In the genomic region with DNA sequence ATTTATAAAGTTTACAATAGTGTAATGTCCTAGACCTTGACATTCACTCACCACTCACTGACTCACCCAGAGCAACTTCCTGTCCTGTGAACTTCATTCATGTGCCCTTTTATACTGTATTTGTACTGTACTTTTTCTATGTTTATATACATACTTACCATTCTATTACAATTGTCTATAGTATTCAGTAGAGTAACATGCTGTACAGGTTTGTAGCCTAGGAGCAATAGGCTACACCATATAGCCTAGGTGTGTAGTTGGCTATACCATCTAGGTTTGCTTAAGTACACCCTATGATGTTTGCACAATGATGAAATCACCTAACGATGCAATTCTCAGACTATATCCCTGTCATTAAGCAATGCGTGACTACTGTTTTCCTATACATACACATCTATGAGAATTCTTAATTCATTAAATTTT, we compare ENCODE assay signal across 1 cellular context.
TF ChIP-seq lines count a peak whose summit lies in the region.

No MANE protein-coding gene starts in this region.

TF ChIP-seq in HepG2, 621 proteins besides CTCF, POLR2A, EP300 and RAD21 (continued from another document and continues in another):
- TF ChIP-seq, protein P1, sequence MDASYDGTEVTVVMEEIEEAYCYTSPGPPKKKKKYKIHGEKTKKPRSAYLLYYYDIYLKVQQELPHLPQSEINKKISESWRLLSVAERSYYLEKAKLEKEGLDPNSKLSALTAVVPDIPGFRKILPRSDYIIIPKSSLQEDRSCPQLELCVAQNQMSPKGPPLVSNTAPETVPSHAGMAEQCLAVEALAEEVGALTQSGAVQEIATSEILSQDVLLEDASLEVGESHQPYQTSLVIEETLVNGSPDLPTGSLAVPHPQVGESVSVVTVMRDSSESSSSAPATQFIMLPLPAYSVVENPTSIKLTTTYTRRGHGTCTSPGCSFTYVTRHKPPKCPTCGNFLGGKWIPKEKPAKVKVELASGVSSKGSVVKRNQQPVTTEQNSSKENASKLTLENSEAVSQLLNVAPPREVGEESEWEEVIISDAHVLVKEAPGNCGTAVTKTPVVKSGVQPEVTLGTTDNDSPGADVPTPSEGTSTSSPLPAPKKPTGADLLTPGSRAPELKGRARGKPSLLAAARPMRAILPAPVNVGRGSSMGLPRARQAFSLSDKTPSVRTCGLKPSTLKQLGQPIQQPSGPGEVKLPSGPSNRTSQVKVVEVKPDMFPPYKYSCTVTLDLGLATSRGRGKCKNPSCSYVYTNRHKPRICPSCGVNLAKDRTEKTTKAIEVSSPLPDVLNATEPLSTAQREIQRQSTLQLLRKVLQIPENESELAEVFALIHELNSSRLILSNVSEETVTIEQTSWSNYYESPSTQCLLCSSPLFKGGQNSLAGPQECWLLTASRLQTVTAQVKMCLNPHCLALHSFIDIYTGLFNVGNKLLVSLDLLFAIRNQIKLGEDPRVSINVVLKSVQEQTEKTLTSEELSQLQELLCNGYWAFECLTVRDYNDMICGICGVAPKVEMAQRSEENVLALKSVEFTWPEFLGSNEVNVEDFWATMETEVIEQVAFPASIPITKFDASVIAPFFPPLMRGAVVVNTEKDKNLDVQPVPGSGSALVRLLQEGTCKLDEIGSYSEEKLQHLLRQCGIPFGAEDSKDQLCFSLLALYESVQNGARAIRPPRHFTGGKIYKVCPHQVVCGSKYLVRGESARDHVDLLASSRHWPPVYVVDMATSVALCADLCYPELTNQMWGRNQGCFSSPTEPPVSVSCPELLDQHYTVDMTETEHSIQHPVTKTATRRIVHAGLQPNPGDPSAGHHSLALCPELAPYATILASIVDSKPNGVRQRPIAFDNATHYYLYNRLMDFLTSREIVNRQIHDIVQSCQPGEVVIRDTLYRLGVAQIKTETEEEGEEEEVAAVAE (CRISPR knock-in tag; IDR thresholded peaks at IDR 0.05; ENCODE audit: borderline replicate concordance), result no peak
- peak; percentile 62; the same call in 1 of the 2 replicates for TF ChIP-seq JUN (CRISPR knock-in tag; IDR thresholded peaks at IDR 0.05)
- TF ChIP-seq, protein P2, sequence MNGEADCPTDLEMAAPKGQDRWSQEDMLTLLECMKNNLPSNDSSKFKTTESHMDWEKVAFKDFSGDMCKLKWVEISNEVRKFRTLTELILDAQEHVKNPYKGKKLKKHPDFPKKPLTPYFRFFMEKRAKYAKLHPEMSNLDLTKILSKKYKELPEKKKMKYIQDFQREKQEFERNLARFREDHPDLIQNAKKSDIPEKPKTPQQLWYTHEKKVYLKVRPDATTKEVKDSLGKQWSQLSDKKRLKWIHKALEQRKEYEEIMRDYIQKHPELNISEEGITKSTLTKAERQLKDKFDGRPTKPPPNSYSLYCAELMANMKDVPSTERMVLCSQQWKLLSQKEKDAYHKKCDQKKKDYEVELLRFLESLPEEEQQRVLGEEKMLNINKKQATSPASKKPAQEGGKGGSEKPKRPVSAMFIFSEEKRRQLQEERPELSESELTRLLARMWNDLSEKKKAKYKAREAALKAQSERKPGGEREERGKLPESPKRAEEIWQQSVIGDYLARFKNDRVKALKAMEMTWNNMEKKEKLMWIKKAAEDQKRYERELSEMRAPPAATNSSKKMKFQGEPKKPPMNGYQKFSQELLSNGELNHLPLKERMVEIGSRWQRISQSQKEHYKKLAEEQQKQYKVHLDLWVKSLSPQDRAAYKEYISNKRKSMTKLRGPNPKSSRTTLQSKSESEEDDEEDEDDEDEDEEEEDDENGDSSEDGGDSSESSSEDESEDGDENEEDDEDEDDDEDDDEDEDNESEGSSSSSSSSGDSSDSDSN (CRISPR knock-in tag; IDR thresholded peaks at IDR 0.05), result no peak
- TF ChIP-seq, protein P3, sequence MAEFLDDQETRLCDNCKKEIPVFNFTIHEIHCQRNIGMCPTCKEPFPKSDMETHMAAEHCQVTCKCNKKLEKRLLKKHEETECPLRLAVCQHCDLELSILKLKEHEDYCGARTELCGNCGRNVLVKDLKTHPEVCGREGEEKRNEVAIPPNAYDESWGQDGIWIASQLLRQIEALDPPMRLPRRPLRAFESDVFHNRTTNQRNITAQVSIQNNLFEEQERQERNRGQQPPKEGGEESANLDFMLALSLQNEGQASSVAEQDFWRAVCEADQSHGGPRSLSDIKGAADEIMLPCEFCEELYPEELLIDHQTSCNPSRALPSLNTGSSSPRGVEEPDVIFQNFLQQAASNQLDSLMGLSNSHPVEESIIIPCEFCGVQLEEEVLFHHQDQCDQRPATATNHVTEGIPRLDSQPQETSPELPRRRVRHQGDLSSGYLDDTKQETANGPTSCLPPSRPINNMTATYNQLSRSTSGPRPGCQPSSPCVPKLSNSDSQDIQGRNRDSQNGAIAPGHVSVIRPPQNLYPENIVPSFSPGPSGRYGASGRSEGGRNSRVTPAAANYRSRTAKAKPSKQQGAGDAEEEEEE (CRISPR knock-in tag; IDR thresholded peaks at IDR 0.05; ENCODE audit: borderline replicate concordance), result no peak
- no peak for TF ChIP-seq TEAD2 (CRISPR knock-in tag; IDR thresholded peaks at IDR 0.05)
- TF ChIP-seq RBFOX2 (IDR thresholded peaks at IDR 0.05; ENCODE audit: low read depth, low read length), result no peak
- TF ChIP-seq, protein P4, sequence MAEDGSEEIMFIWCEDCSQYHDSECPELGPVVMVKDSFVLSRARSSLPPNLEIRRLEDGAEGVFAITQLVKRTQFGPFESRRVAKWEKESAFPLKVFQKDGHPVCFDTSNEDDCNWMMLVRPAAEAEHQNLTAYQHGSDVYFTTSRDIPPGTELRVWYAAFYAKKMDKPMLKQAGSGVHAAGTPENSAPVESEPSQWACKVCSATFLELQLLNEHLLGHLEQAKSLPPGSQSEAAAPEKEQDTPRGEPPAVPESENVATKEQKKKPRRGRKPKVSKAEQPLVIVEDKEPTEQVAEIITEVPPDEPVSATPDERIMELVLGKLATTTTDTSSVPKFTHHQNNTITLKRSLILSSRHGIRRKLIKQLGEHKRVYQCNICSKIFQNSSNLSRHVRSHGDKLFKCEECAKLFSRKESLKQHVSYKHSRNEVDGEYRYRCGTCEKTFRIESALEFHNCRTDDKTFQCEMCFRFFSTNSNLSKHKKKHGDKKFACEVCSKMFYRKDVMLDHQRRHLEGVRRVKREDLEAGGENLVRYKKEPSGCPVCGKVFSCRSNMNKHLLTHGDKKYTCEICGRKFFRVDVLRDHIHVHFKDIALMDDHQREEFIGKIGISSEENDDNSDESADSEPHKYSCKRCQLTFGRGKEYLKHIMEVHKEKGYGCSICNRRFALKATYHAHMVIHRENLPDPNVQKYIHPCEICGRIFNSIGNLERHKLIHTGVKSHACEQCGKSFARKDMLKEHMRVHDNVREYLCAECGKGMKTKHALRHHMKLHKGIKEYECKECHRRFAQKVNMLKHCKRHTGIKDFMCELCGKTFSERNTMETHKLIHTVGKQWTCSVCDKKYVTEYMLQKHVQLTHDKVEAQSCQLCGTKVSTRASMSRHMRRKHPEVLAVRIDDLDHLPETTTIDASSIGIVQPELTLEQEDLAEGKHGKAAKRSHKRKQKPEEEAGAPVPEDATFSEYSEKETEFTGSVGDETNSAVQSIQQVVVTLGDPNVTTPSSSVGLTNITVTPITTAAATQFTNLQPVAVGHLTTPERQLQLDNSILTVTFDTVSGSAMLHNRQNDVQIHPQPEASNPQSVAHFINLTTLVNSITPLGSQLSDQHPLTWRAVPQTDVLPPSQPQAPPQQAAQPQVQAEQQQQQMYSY (CRISPR knock-in tag; IDR thresholded peaks at IDR 0.05), result no peak
- no peak for TF ChIP-seq ZNF143 (CRISPR knock-in tag; IDR thresholded peaks at IDR 0.05)
- no peak for TF ChIP-seq LCORL (IDR thresholded peaks at IDR 0.05)
- no peak for TF ChIP-seq LCORL (CRISPR knock-in tag; IDR thresholded peaks at IDR 0.05)
- TF ChIP-seq, protein P5, sequence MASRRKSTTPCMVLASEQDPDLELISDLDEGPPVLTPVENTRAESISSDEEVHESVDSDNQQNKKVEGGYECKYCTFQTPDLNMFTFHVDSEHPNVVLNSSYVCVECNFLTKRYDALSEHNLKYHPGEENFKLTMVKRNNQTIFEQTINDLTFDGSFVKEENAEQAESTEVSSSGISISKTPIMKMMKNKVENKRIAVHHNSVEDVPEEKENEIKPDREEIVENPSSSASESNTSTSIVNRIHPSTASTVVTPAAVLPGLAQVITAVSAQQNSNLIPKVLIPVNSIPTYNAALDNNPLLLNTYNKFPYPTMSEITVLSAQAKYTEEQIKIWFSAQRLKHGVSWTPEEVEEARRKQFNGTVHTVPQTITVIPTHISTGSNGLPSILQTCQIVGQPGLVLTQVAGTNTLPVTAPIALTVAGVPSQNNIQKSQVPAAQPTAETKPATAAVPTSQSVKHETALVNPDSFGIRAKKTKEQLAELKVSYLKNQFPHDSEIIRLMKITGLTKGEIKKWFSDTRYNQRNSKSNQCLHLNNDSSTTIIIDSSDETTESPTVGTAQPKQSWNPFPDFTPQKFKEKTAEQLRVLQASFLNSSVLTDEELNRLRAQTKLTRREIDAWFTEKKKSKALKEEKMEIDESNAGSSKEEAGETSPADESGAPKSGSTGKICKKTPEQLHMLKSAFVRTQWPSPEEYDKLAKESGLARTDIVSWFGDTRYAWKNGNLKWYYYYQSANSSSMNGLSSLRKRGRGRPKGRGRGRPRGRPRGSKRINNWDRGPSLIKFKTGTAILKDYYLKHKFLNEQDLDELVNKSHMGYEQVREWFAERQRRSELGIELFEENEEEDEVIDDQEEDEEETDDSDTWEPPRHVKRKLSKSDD (CRISPR knock-in tag; IDR thresholded peaks at IDR 0.05; ENCODE audit: low read depth), result no peak
- TF ChIP-seq, protein P6, sequence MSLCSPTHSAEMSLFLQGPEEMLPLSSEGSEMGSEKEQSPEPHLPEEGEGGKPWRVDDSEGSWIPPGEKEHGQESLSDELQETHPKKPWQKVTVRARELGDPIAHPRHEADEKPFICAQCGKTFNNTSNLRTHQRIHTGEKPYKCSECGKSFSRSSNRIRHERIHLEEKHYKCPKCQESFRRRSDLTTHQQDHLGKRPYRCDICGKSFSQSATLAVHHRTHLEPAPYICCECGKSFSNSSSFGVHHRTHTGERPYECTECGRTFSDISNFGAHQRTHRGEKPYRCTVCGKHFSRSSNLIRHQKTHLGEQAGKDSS (CRISPR knock-in tag; IDR thresholded peaks at IDR 0.05; ENCODE audit: borderline replicate concordance, low read depth), result no peak
- TF ChIP-seq ELF4 (CRISPR knock-in tag; IDR thresholded peaks at IDR 0.05; ENCODE audit: borderline replicate concordance), result no peak
- no peak for TF ChIP-seq STAT5B (CRISPR knock-in tag; IDR thresholded peaks at IDR 0.05)
- TF ChIP-seq RXRB (CRISPR knock-in tag; IDR thresholded peaks at IDR 0.05; ENCODE audit: borderline replicate concordance), result peak; percentile 63
- no peak for TF ChIP-seq TMF1 (CRISPR knock-in tag; IDR thresholded peaks at IDR 0.05; ENCODE audit: low read depth)
- TF ChIP-seq SAFB2 (CRISPR knock-in tag; IDR thresholded peaks at IDR 0.05; ENCODE audit: borderline replicate concordance, low read depth), result no peak
- TF ChIP-seq RFXAP (CRISPR knock-in tag; IDR thresholded peaks at IDR 0.05; ENCODE audit: borderline replicate concordance), result no peak
- no peak for TF ChIP-seq ZFP37 (CRISPR knock-in tag; IDR thresholded peaks at IDR 0.05; ENCODE audit: borderline replicate concordance)
- TF ChIP-seq, protein P7, sequence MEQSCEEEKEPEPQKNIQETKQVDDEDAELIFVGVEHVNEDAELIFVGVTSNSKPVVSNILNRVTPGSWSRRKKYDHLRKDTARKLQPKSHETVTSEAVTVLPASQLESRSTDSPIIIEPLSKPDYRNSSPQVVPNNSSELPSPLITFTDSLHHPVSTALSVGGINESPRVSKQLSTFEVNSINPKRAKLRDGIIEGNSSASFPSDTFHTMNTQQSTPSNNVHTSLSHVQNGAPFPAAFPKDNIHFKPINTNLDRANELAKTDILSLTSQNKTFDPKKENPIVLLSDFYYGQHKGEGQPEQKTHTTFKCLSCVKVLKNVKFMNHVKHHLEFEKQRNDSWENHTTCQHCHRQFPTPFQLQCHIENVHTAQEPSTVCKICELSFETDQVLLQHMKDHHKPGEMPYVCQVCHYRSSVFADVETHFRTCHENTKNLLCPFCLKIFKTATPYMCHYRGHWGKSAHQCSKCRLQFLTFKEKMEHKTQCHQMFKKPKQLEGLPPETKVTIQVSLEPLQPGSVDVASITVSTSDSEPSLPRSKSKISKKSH (CRISPR knock-in tag; IDR thresholded peaks at IDR 0.05; ENCODE audit: borderline replicate concordance), result no peak
- no peak for TF ChIP-seq ZNF598 (CRISPR knock-in tag; IDR thresholded peaks at IDR 0.05; ENCODE audit: borderline replicate concordance)
- no peak for TF ChIP-seq POGZ (CRISPR knock-in tag; IDR thresholded peaks at IDR 0.05)
- TF ChIP-seq, protein P8, sequence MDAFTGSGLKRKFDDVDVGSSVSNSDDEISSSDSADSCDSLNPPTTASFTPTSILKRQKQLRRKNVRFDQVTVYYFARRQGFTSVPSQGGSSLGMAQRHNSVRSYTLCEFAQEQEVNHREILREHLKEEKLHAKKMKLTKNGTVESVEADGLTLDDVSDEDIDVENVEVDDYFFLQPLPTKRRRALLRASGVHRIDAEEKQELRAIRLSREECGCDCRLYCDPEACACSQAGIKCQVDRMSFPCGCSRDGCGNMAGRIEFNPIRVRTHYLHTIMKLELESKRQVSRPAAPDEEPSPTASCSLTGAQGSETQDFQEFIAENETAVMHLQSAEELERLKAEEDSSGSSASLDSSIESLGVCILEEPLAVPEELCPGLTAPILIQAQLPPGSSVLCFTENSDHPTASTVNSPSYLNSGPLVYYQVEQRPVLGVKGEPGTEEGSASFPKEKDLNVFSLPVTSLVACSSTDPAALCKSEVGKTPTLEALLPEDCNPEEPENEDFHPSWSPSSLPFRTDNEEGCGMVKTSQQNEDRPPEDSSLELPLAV (CRISPR knock-in tag; conservative IDR thresholded peaks at IDR 0.05; ENCODE audit: low read depth), result no peak
- no peak for TF ChIP-seq ARNT (IDR thresholded peaks at IDR 0.05)
- TF ChIP-seq NR2F2 (IDR thresholded peaks at IDR 0.05; ENCODE audit: borderline replicate concordance, low read depth), result no peak
- TF ChIP-seq TP53 (CRISPR knock-in tag; conservative IDR thresholded peaks at IDR 0.05), result no peak
- TF ChIP-seq ZNF567 (CRISPR knock-in tag; IDR thresholded peaks at IDR 0.05; ENCODE audit: borderline replicate concordance), result no peak
- no peak for TF ChIP-seq ZNF816 (CRISPR knock-in tag; IDR thresholded peaks at IDR 0.05; ENCODE audit: borderline replicate concordance)
- no peak for TF ChIP-seq CHCHD3 (CRISPR knock-in tag; IDR thresholded peaks at IDR 0.05)
- TF ChIP-seq ZKSCAN8 (CRISPR knock-in tag; IDR thresholded peaks at IDR 0.05; ENCODE audit: borderline replicate concordance), result peak; percentile 64; the same call in 1 of the 2 replicates
- TF ChIP-seq, protein P9, sequence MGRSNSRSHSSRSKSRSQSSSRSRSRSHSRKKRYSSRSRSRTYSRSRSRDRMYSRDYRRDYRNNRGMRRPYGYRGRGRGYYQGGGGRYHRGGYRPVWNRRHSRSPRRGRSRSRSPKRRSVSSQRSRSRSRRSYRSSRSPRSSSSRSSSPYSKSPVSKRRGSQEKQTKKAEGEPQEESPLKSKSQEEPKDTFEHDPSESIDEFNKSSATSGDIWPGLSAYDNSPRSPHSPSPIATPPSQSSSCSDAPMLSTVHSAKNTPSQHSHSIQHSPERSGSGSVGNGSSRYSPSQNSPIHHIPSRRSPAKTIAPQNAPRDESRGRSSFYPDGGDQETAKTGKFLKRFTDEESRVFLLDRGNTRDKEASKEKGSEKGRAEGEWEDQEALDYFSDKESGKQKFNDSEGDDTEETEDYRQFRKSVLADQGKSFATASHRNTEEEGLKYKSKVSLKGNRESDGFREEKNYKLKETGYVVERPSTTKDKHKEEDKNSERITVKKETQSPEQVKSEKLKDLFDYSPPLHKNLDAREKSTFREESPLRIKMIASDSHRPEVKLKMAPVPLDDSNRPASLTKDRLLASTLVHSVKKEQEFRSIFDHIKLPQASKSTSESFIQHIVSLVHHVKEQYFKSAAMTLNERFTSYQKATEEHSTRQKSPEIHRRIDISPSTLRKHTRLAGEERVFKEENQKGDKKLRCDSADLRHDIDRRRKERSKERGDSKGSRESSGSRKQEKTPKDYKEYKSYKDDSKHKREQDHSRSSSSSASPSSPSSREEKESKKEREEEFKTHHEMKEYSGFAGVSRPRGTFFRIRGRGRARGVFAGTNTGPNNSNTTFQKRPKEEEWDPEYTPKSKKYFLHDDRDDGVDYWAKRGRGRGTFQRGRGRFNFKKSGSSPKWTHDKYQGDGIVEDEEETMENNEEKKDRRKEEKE (IDR thresholded peaks at IDR 0.05), result no peak
